ENCODE assay signal across 29 cellular contexts in the genomic region with DNA sequence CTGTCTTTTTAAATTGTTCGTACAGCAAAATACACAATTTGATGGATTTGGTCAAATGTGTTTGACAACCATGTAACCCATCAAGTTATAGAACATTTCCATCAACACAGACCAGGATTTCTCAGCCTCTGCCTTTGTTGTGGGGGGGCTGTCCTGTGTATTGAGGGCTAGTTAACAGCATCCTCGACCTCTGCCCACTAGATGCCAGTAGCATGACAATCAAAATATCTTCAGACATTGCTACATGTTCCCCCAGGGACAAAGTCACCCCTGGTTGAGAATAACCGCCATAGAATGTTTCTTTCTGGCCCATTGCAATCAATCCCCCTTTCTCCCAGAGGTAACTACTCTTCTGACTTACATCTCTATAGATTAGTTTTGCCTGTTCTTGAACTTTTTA.
"Had no signal": no experiment of that assay in that cellular context is flagged by ENCODE, and none has a peak within 500 bp of the region (broad histone marks: within the 10 kb centered on the region; RNA-seq: fewer than 3 reads in every experiment).

No MANE protein-coding gene starts in this region.

- H3K27ac Mint-ChIP-seq: activated CD4-positive, alpha-beta memory T cell treated with anti-CD3 and anti-CD28 coated beads, Interleukin-2, amount 10 ng/mL, durations not matched to agents 7 days and 5 days; activated CD8-positive, alpha-beta memory T cell treated with anti-CD3 and anti-CD28 coated beads, Interleukin-2, amount 10 ng/mL, durations not matched to agents 7 days and 5 days; activated naive CD4-positive, alpha-beta T cell treated with anti-CD3 and anti-CD28 coated beads, Interleukin-2, amount 10 ng/mL, durations not matched to agents 7 days and 5 days; activated naive CD8-positive, alpha-beta T cell treated with anti-CD3 and anti-CD28 coated beads for 36 hours had no signal

- H3K9me3 Mint-ChIP-seq: activated CD4-positive, alpha-beta memory T cell treated with anti-CD3 and anti-CD28 coated beads, Interleukin-2, amount 10 ng/mL, durations not matched to agents 7 days and 5 days; activated naive CD4-positive, alpha-beta T cell treated with anti-CD3 and anti-CD28 coated beads, Interleukin-2, amount 10 ng/mL, durations not matched to agents 7 days and 5 days; activated naive CD8-positive, alpha-beta T cell treated with anti-CD3 and anti-CD28 coated beads for 36 hours had no signal

- H3K27me3 Mint-ChIP-seq: activated naive CD4-positive, alpha-beta T cell treated with anti-CD3 and anti-CD28 coated beads, Interleukin-2, amount 10 ng/mL, durations not matched to agents 7 days and 5 days had no signal

- ATAC-seq: activated CD8-positive, alpha-beta memory T cell treated with anti-CD3 and anti-CD28 coated beads, Interleukin-2, amount 10 ng/mL, durations not matched to agents 7 days and 5 days had no signal

- H3K27me3 ChIP-seq: brain microvascular endothelial cell, SJCRH30 had no signal

- H3K4me1 ChIP-seq: SJCRH30 had no signal

- H3K4me3 ChIP-seq: SJCRH30, SK-N-MC had no signal

- H3K4me3 Mint-ChIP-seq: activated CD4-positive, alpha-beta memory T cell treated with anti-CD3 and anti-CD28 coated beads, Interleukin-2, amount 10 ng/mL, durations not matched to agents 7 days and 5 days; activated CD8-positive, alpha-beta memory T cell treated with anti-CD3 and anti-CD28 coated beads, Interleukin-2, amount 10 ng/mL, durations not matched to agents 7 days and 5 days; activated naive CD4-positive, alpha-beta T cell treated with anti-CD3 and anti-CD28 coated beads, Interleukin-2, amount 10 ng/mL, durations not matched to agents 7 days and 5 days; activated naive CD8-positive, alpha-beta T cell treated with anti-CD3 and anti-CD28 coated beads for 36 hours had no signal

- H3K4me1 Mint-ChIP-seq: activated CD4-positive, alpha-beta memory T cell treated with anti-CD3 and anti-CD28 coated beads, Interleukin-2, amount 10 ng/mL, durations not matched to agents 7 days and 5 days; activated CD8-positive, alpha-beta memory T cell treated with anti-CD3 and anti-CD28 coated beads, Interleukin-2, amount 10 ng/mL, durations not matched to agents 7 days and 5 days; activated naive CD4-positive, alpha-beta T cell treated with anti-CD3 and anti-CD28 coated beads, Interleukin-2, amount 10 ng/mL, durations not matched to agents 7 days and 5 days; activated naive CD8-positive, alpha-beta T cell treated with anti-CD3 and anti-CD28 coated beads for 36 hours had no signal

- DNase-seq: activated CD4-positive, alpha-beta memory T cell treated with anti-CD3 and anti-CD28 coated beads, Interleukin-2, amount 10 ng/mL, durations not matched to agents 7 days and 5 days; activated CD4-positive, alpha-beta T cell treated with anti-CD3 and anti-CD28 coated beads for 1 hour; activated CD4-positive, alpha-beta T cell treated with anti-CD3 and anti-CD28 coated beads for 48 hours; activated CD4-positive, CD25-positive, alpha-beta regulatory T cell; activated CD8-positive, alpha-beta memory T cell treated with anti-CD3 and anti-CD28 coated beads for 24 hours; activated CD8-positive, alpha-beta memory T cell treated with anti-CD3 and anti-CD28 coated beads, Interleukin-2, amount 10 ng/mL, durations not matched to agents 7 days and 5 days; activated CD8-positive, alpha-beta memory T cell treated with anti-CD3 and anti-CD28 coated beads, Interleukin-2, amount 50 U/mL, for 48 hours; activated effector memory CD4-positive, alpha-beta T cell treated with Interleukin-2 at 50 U/mL for 16 hours; activated naive CD4-positive, alpha-beta T cell treated with anti-CD3 and anti-CD28 coated beads, Interleukin-2, amount 10 ng/mL, durations not matched to agents 7 days and 5 days; activated naive CD8-positive, alpha-beta T cell treated with anti-CD3 and anti-CD28 coated beads for 36 hours; activated T-cell treated with anti-CD3 and anti-CD28 coated beads, Interleukin-2, amount 50 U/mL, for 48 hours; amniotic stem cell; aorta; brain microvascular endothelial cell; NCI-H1092 treated with DMSO at 0.1 percent for 48 hours; NCI-H1417; NCI-H146; NCI-H187; NCI-H2029 treated with DMSO at 0.1 percent for 48 hours; NCI-H2107; NCI-H2171; NCI-H510A treated with DMSO at 0.1 percent for 48 hours; NCI-H526 treated with DMSO at 0.1 percent for 48 hours; SHP77; SJCRH30; T1000; WERI-Rb-1 had no signal

- H3K27ac ChIP-seq: brain microvascular endothelial cell, KMS-11, SJCRH30, SK-N-MC, WERI-Rb-1 had no signal

- H3K36me3 Mint-ChIP-seq: activated CD8-positive, alpha-beta memory T cell treated with anti-CD3 and anti-CD28 coated beads, Interleukin-2, amount 10 ng/mL, durations not matched to agents 7 days and 5 days; activated naive CD4-positive, alpha-beta T cell treated with anti-CD3 and anti-CD28 coated beads, Interleukin-2, amount 10 ng/mL, durations not matched to agents 7 days and 5 days; activated naive CD8-positive, alpha-beta T cell treated with anti-CD3 and anti-CD28 coated beads for 36 hours had no signal

- H3K36me3 ChIP-seq: brain microvascular endothelial cell, SJCRH30, WERI-Rb-1 had no signal
